In genomic region chr13:109745060-109745459, GRCh38 we compare ENCODE assay signal across 28 cellular contexts.
"Had no signal": no experiment of that assay in that cellular context is flagged by ENCODE, and none has a peak within 500 bp of the region (broad histone marks: within the 10 kb centered on the region; RNA-seq: fewer than 3 reads in every experiment).

No MANE protein-coding gene starts in this region.

- H3K4me3 Mint-ChIP-seq: activated naive CD4-positive, alpha-beta T cell treated with anti-CD3 and anti-CD28 coated beads for 36 hours; activated naive CD8-positive, alpha-beta T cell treated with anti-CD3 and anti-CD28 coated beads for 36 hours; activated T-helper 1 cell treated with anti-CD3 and anti-CD28 coated beads, Interleukin-12 subunit alpha, Interleukin-12 subunit beta, Interleukin-2, Interleukin-4 antibody, amounts not matched to agents 30 ng/mL and 10 ng/mL and 1 ng/mL, durations not matched to agents 14 hours and 24 hours and 36 hours; effector memory CD8-positive, alpha-beta T cell; naive B cell; nephron progenitor cell; stimulated activated naive B cell treated with anti-CD40 and anti-IgM and Interleukin-4, amounts not matched to agents 10 μg/mL and 1 μg/mL and 100 μg/mL, for 72 hours had no signal

- H3K9ac ChIP-seq: parathyroid adenoma had no signal

- H3K9me3 ChIP-seq: adrenal gland, body of pancreas, gastroesophageal sphincter, psoas muscle, sigmoid colon, stomach, thyroid gland, upper lobe of left lung had no signal

- H3K27me3 ChIP-seq: adrenal gland, body of pancreas, cardiac muscle cell, gastroesophageal sphincter, sigmoid colon, stomach, thyroid gland, upper lobe of left lung had no signal

- H3K4me1 ChIP-seq: body of pancreas, parathyroid adenoma, psoas muscle had no signal

- DNase-seq: activated CD4-positive, alpha-beta T cell treated with anti-CD3 and anti-CD28 coated beads for 4 hours; activated CD4-positive, alpha-beta T cell treated with anti-CD3 and anti-CD28 coated beads, Interleukin-2, amount 50 U/mL, for 48 hours; activated CD8-positive, alpha-beta memory T cell treated with anti-CD3 and anti-CD28 coated beads for 24 hours; activated effector memory CD4-positive, alpha-beta T cell treated with anti-CD3 and anti-CD28 coated beads, Interleukin-2, amount 50 U/mL, for 16 hours; activated naive CD4-positive, alpha-beta T cell treated with anti-CD3 and anti-CD28 coated beads for 36 hours; activated naive CD8-positive, alpha-beta T cell treated with anti-CD3 and anti-CD28 coated beads for 36 hours; aorta; effector memory CD8-positive, alpha-beta T cell; hippocampal formation; naive B cell; nephron progenitor cell; stimulated activated CD4-positive, alpha-beta T cell treated with anti-CD3 and anti-CD28 coated beads, Interleukin-1b, Interleukin-23, amount 100 ng/mL, for 48 hours; stimulated activated CD4-positive, alpha-beta T cell treated with anti-CD3 and anti-CD28 coated beads, Interleukin-4, amount 100 ng/mL, for 4 hours; stimulated activated CD8-positive, alpha-beta memory T cell treated with anti-CD3 and anti-CD28 coated beads, Interleukin-4, amount 100 ng/mL, for 48 hours; stimulated activated naive B cell treated with anti-CD40 and anti-IgM and Interleukin-4, amounts not matched to agents 10 μg/mL and 1 μg/mL and 100 μg/mL, for 72 hours; stomach had no signal

- H3K4me3 ChIP-seq: adrenal gland, body of pancreas, cardiac muscle cell, coronary artery, gastroesophageal sphincter, psoas muscle, stomach, thyroid gland, upper lobe of left lung had no signal

- ATAC-seq: effector memory CD8-positive, alpha-beta T cell; gastroesophageal sphincter; stimulated activated naive B cell treated with anti-CD40 and anti-IgM and Interleukin-4, amounts not matched to agents 10 μg/mL and 1 μg/mL and 100 μg/mL, for 72 hours had no signal

- H3K9me3 Mint-ChIP-seq: activated naive CD4-positive, alpha-beta T cell treated with anti-CD3 and anti-CD28 coated beads for 36 hours; activated naive CD8-positive, alpha-beta T cell treated with anti-CD3 and anti-CD28 coated beads for 36 hours; activated T-helper 1 cell treated with anti-CD3 and anti-CD28 coated beads, Interleukin-12 subunit alpha, Interleukin-12 subunit beta, Interleukin-2, Interleukin-4 antibody, amounts not matched to agents 30 ng/mL and 10 ng/mL and 1 ng/mL, durations not matched to agents 14 hours and 24 hours and 36 hours; mesothelial cell of epicardium; nephron progenitor cell had no signal

- H3K79me2 ChIP-seq: parathyroid adenoma had no signal

- H3K36me3 Mint-ChIP-seq: activated naive CD8-positive, alpha-beta T cell treated with anti-CD3 and anti-CD28 coated beads for 36 hours; mesothelial cell of epicardium; naive B cell had no signal

- H3K4me1 Mint-ChIP-seq: naive B cell; stimulated activated naive B cell treated with anti-CD40 and anti-IgM and Interleukin-4, amounts not matched to agents 10 μg/mL and 1 μg/mL and 100 μg/mL, for 72 hours had no signal

- H3K27ac Mint-ChIP-seq: activated naive CD4-positive, alpha-beta T cell treated with anti-CD3 and anti-CD28 coated beads for 36 hours; activated naive CD8-positive, alpha-beta T cell treated with anti-CD3 and anti-CD28 coated beads for 36 hours; activated T-helper 1 cell treated with anti-CD3 and anti-CD28 coated beads, Interleukin-12 subunit alpha, Interleukin-12 subunit beta, Interleukin-2, Interleukin-4 antibody, amounts not matched to agents 30 ng/mL and 10 ng/mL and 1 ng/mL, durations not matched to agents 14 hours and 24 hours and 36 hours; effector memory CD8-positive, alpha-beta T cell; mesothelial cell of epicardium; nephron progenitor cell; stimulated activated naive B cell treated with anti-CD40 and anti-IgM and Interleukin-4, amounts not matched to agents 10 μg/mL and 1 μg/mL and 100 μg/mL, for 72 hours had no signal

- H2AFZ ChIP-seq: parathyroid adenoma had no signal

- H3K27ac ChIP-seq: body of pancreas, cardiac muscle cell, coronary artery, parathyroid adenoma, psoas muscle, stomach, thyroid gland, upper lobe of left lung had no signal

- H3K36me3 ChIP-seq: adrenal gland, cardiac muscle cell, gastroesophageal sphincter, sigmoid colon, stomach, thyroid gland, upper lobe of left lung had no signal
